Comparison of ENCODE assay signal across 8 cellular contexts in the genomic region with DNA sequence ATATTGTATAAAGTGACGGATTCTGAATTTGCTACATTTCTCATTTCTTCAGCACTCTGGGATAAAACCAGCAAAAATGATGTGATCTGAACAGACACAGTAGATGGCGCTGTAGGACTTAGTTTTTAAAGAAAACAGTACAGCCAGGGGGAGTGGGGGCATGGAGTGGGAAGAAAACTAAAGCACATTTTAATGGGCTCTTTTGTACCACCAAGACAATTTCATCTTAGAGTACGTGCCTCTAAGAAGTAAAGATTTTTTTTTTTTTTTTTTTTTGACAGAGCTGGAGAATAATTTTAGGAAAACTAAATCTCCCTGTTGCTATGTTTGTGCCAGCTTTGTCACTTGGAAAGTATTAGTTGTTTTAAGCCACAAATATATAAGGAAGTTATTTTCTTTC.
DNase-seq lines count a peak whose midpoint lies in the region; ATAC-seq and TF ChIP-seq lines count a peak whose summit lies in the region.

No MANE protein-coding gene starts in this region.

- DNase-seq in Ammon's horn (ENCODE audit: low spot score), result peak; percentile 82
- peak; percentile 88 for DNase-seq in GM23248
- DNase-seq in NCI-H2227 (lab: John Stamatoyannopoulos, UW; ENCODE audit: unreplicated experiment), result peak; percentile 88
- no peak for DNase-seq in esophagus squamous epithelium (lab: John Stamatoyannopoulos, UW)
- DNase-seq in naive B cell, result peak; percentile 57
- DNase-seq in suprapubic skin (ENCODE audit: low spot score in 2 of 2), result peak; percentile 70 to 86

- no peak overlapping the region for H3K4me3 Mint-ChIP-seq in naive B cell

- in situ Hi-C loops in GM23248 (cut with MboI), result loop anchor here (10.0 kb wide), 2 partner anchors 301 to 881 kb away; no protein-coding TSS in a partner anchor

- H2AFZ ChIP-seq in GM23248, result no peak overlapping the region

- peak overlapping the region; percentile 15 for H3K4me2 ChIP-seq in GM23248 (ENCODE audit: unreplicated experiment)

- ATAC-seq in naive B cell (ENCODE audit: low read depth in 2 of 2) (peak; percentile 50 to 65), HG02981 (IDR thresholded peaks at IDR 0.05; ENCODE audit: unreplicated experiment) (no peak)

- no peaks in the 10 kb centered on the region for H3K9me3 Mint-ChIP-seq in naive B cell

- peaks cover 4% of the 10 kb centered on the region; the same call in 1 of the 2 replicates for H3K79me2 ChIP-seq in GM23248 (ENCODE audit: insufficient read depth)

- 2 to 5% methylated on average over 3 of the region's 3 CpGs for WGBS in GM23248 (ENCODE audit: low coverage in 1 of 2, low lambda C conversion rate in 2 of 2, missing lambda C conversion rate in 2 of 2), 2 experiments
- 4 to 14% methylated on average over 3 of the region's 3 CpGs for WGBS in esophagus squamous epithelium, 2 donors
- WGBS in suprapubic skin, result 11% methylated on average over 3 of the region's 3 CpGs

- H3K9me3 ChIP-seq in GM23248 (ENCODE audit: low read depth), result no peaks in the 10 kb centered on the region
- no peaks in the 10 kb centered on the region for H3K9me3 ChIP-seq in esophagus squamous epithelium
- H3K9me3 ChIP-seq in suprapubic skin, result no peaks in the 10 kb centered on the region

- H4K20me1 ChIP-seq in GM23248 (ENCODE audit: insufficient read depth), result no peaks in the 10 kb centered on the region

- H3K27me3 Mint-ChIP-seq in naive B cell, result no peaks in the 10 kb centered on the region

- H3K36me3 ChIP-seq in GM23248 (ENCODE audit: low read depth) (no peaks in the 10 kb centered on the region), esophagus squamous epithelium (no peaks in the 10 kb centered on the region), suprapubic skin (no peaks in the 10 kb centered on the region)

- H3K4me3 ChIP-seq in GM23248 (no peak overlapping the region), WI38 (ENCODE audit: low read depth, low read length) (no peak overlapping the region), esophagus squamous epithelium (no peak overlapping the region), suprapubic skin (no peak overlapping the region)

- TF ChIP-seq EP300 in suprapubic skin (IDR thresholded peaks at IDR 0.05), result no peak

- H3K9ac ChIP-seq in GM23248, result no peak overlapping the region

- peak; percentile 28; the same call in 1 of the 2 replicates for TF ChIP-seq CTCF in WI38 (IDR thresholded peaks at IDR 0.05; ENCODE audit: low read depth, low read length)
- peak; percentile 62 to 93 (median 86) for TF ChIP-seq CTCF in esophagus squamous epithelium (IDR thresholded peaks at IDR 0.05)
- TF ChIP-seq CTCF in suprapubic skin (IDR thresholded peaks at IDR 0.05), result peak; percentile 49 to 94

- H3K27me3 ChIP-seq in GM23248 (replicated peaks; ENCODE audit: insufficient read depth) (no peaks in the 10 kb centered on the region), esophagus squamous epithelium (no peaks in the 10 kb centered on the region), suprapubic skin (no peaks in the 10 kb centered on the region)

- TF ChIP-seq POLR2A in esophagus squamous epithelium (IDR thresholded peaks at IDR 0.05), result no peak
- TF ChIP-seq POLR2A in suprapubic skin (IDR thresholded peaks at IDR 0.05), result no peak

- peaks cover 5 to 10% (median 8%) of the 10 kb centered on the region in 3 donors for H3K4me1 Mint-ChIP-seq in naive B cell

- no peaks in the 10 kb centered on the region for H3K9me2 ChIP-seq in GM23248 (ENCODE audit: insufficient read depth)

- no peaks in the 10 kb centered on the region for H3K36me3 Mint-ChIP-seq in naive B cell

- H3K27ac Mint-ChIP-seq in naive B cell, result no peak overlapping the region

- intact Hi-C loops in esophagus squamous epithelium (cut with DNase I), result loop anchor here (10.0 kb wide), 2 partner anchors 201 to 301 kb away; no protein-coding TSS in a partner anchor

- H3K4me1 ChIP-seq in GM23248 (ENCODE audit: insufficient read depth), result peaks cover 39% of the 10 kb centered on the region
- peaks cover 17 to 63% (median 34%) of the 10 kb centered on the region in 3 donors for H3K4me1 ChIP-seq in esophagus squamous epithelium
- peaks cover 42% of the 10 kb centered on the region for H3K4me1 ChIP-seq in suprapubic skin

- no peak overlapping the region for H3K27ac ChIP-seq in GM23248
- peak overlapping the region; percentile 41 to 86 (median 66) for H3K27ac ChIP-seq in esophagus squamous epithelium
- peak overlapping the region; percentile 22 for H3K27ac ChIP-seq in suprapubic skin

- peaks cover 28% of the 10 kb centered on the region for H3F3A ChIP-seq in GM23248 (ENCODE audit: insufficient read depth)

Comparison
In these comparisons a context has a peak if more than half of its experiments do, and no peak if none do; other contexts are left out.
1. CTCF ChIP-seq: peak in every context shown above with its lines; median percentile 86 in esophagus squamous epithelium; 72 in suprapubic skin; 28 in WI38.